Comparison of ENCODE assay signal across 11 cellular contexts in genomic region chr13:28717170-28717569, GRCh38. TPM values are rescaled to one million over a fixed set of nuclear protein-coding genes. Genes with fewer than 3 reads are reported as not detected.
DNase-seq lines count a peak whose midpoint lies in the region; ATAC-seq and TF ChIP-seq lines count a peak whose summit lies in the region.
"Had no signal": no experiment of that assay in that cellular context is flagged by ENCODE, and none has a peak within 500 bp of the region (broad histone marks: within the 10 kb centered on the region; RNA-seq: fewer than 3 reads in every experiment).

No MANE protein-coding gene starts in this region.

- POLR2A ChIA-PET in CD8-positive, alpha-beta T cell (lab: Charles Lee), result interaction anchor here (1.0 to 2.9 kb wide), 4 partner anchors 37 to 61 kb away, joined by 3 to 18 read pairs (median 4); partner anchors contain the start of gene POMP
- POLR2A ChIA-PET in PC-9 (lab: Charles Lee; ENCODE audit: unreplicated experiment), result no interaction called here

- H3K4me1 Mint-ChIP-seq in CD8-positive, alpha-beta T cell (ENCODE audit: low read depth), result peaks cover 42% of the 10 kb centered on the region
- peaks cover 32% of the 10 kb centered on the region for H3K4me1 Mint-ChIP-seq in osteocyte (ENCODE audit: unreplicated experiment)

- no peak overlapping the region for H3K27ac ChIP-seq in CD8-positive, alpha-beta T cell (ENCODE audit: low read depth, low read length)
- H3K27ac ChIP-seq in PC-9 (peak overlapping the region; percentile 72), dorsolateral prefrontal cortex (peak overlapping the region in 54 of 59 donors; percentile 2 to 99 (median 96)), ovary (no peak overlapping the region)
- H3K27ac ChIP-seq: cardiac muscle cell, WERI-Rb-1 had no signal

- H3K9me2 ChIP-seq in PC-9 (ENCODE audit: insufficient read depth), result no peaks in the 10 kb centered on the region; the same call in 1 of the 2 replicates

- peak overlapping the region; percentile 68 for H3K4me2 ChIP-seq in PC-9

- no TSS peak for BruUV-seq in PC-9 (replicated peaks; lab: Mats Ljungman, UMichigan)

- DNase-seq in CD8-positive, alpha-beta T cell, result no peak
- DNase-seq in PC-9, result no peak
- DNase-seq in dorsolateral prefrontal cortex, result no peak
- DNase-seq in osteocyte (ENCODE audit: extremely low spot score, unreplicated experiment), result no peak
- DNase-seq in ovary, result no peak
- no peak for DNase-seq in NCI-H1694 (lab: John Stamatoyannopoulos, UW)
- no peak for DNase-seq in activated CD8-positive, alpha-beta memory T cell treated with anti-CD3 and anti-CD28 coated beads, Interleukin-2, amount 50 U/mL, for 48 hours
- DNase-seq: NCI-H748 treated with DMSO at 0.1 percent for 48 hours, WERI-Rb-1 had no signal

- H3K9me3 ChIP-seq in CD8-positive, alpha-beta T cell (ENCODE audit: low read length), result no peaks in the 10 kb centered on the region
- no peaks in the 10 kb centered on the region for H3K9me3 ChIP-seq in PC-9 (ENCODE audit: insufficient read depth, low read depth)
- no peaks in the 10 kb centered on the region for H3K9me3 ChIP-seq in ovary

- no peaks in the 10 kb centered on the region for H3K27me3 ChIP-seq in CD8-positive, alpha-beta T cell (ENCODE audit: insufficient read depth, low read length)
- no peaks in the 10 kb centered on the region for H3K27me3 ChIP-seq in PC-9 (ENCODE audit: insufficient read depth, low read depth)
- H3K27me3 ChIP-seq in dorsolateral prefrontal cortex, result no peaks in the 10 kb centered on the region
- no peaks in the 10 kb centered on the region for H3K27me3 ChIP-seq in ovary
- H3K27me3 ChIP-seq: cardiac muscle cell had no signal

- H3K36me3 ChIP-seq in CD8-positive, alpha-beta T cell (ENCODE audit: insufficient read depth, low read length), result no peaks in the 10 kb centered on the region
- H3K36me3 ChIP-seq in PC-9 (ENCODE audit: low read depth) (no peaks in the 10 kb centered on the region), ovary (no peaks in the 10 kb centered on the region)
- H3K36me3 ChIP-seq: cardiac muscle cell, WERI-Rb-1 had no signal

- H3K27ac Mint-ChIP-seq in CD8-positive, alpha-beta T cell, result no peak overlapping the region
- H3K27ac Mint-ChIP-seq in osteocyte (ENCODE audit: unreplicated experiment), result no peak overlapping the region

- no peak overlapping the region for H3K4me3 ChIP-seq in CD8-positive, alpha-beta T cell (ENCODE audit: low read depth, low read length)
- H3K4me3 ChIP-seq in PC-9, result no peak overlapping the region
- peak overlapping the region in 36 of 59 donors; percentile 8 to 97 (median 90) for H3K4me3 ChIP-seq in dorsolateral prefrontal cortex
- H3K4me3 ChIP-seq in ovary, result no peak overlapping the region

- no peak for TF ChIP-seq CTCF in CD8-positive, alpha-beta T cell (IDR thresholded peaks at IDR 0.05)
- no peak for TF ChIP-seq CTCF in PC-9 (conservative IDR thresholded peaks at IDR 0.05)
- TF ChIP-seq CTCF in dorsolateral prefrontal cortex (IDR thresholded peaks at IDR 0.05 in 54 of 56, conservative IDR thresholded peaks at IDR 0.05 in 2 of 56; ENCODE audit: low read depth in 1 of 56, partially characterized antibody in 56 of 56), result no peak
- no peak for TF ChIP-seq CTCF in osteocyte (IDR thresholded peaks at IDR 0.05)
- TF ChIP-seq CTCF in ovary (IDR thresholded peaks at IDR 0.05), result no peak

- H3K79me2 ChIP-seq in PC-9 (ENCODE audit: low read depth), result no peaks in the 10 kb centered on the region

- H3K4me3 Mint-ChIP-seq in CD8-positive, alpha-beta T cell, result peak overlapping the region; percentile 93
- peak overlapping the region; percentile 44 for H3K4me3 Mint-ChIP-seq in osteocyte (ENCODE audit: unreplicated experiment)

- H3K36me3 Mint-ChIP-seq in CD8-positive, alpha-beta T cell, result peaks cover 26% of the 10 kb centered on the region
- H3K36me3 Mint-ChIP-seq in osteocyte (ENCODE audit: unreplicated experiment), result peaks cover 5% of the 10 kb centered on the region

- no peaks in the 10 kb centered on the region for H4K20me1 ChIP-seq in PC-9 (ENCODE audit: insufficient read depth)

- WGBS in ovary, 3 donors, result 63 to 82% (median 64%) methylated on average over 3 of the region's 3 CpGs

- no peak for ATAC-seq in CD8-positive, alpha-beta T cell
- ATAC-seq in GM19328 (IDR thresholded peaks at IDR 0.05; ENCODE audit: unreplicated experiment), result no peak

- TF ChIP-seq EP300 in ovary (IDR thresholded peaks at IDR 0.05), result no peak

- H3K27me3 Mint-ChIP-seq in CD8-positive, alpha-beta T cell (ENCODE audit: low read depth), result no peaks in the 10 kb centered on the region
- H3K27me3 Mint-ChIP-seq in osteocyte (ENCODE audit: unreplicated experiment), result no peaks in the 10 kb centered on the region

- H3F3A ChIP-seq in PC-9 (ENCODE audit: insufficient read depth, low read depth), result peaks cover 13% of the 10 kb centered on the region; the same call in 1 of the 2 replicates

- intact Hi-C loops in CD8-positive, alpha-beta T cell (cut with DNase I, micrococcal nuclease), result loop anchor here (5.0 to 10.0 kb wide), 5 partner anchors 222 to 1465 kb away; partner anchors contain the start of genes FLT1 (in 1 of the 2), PAN3 (in 1 of the 2) and RPL21 (in 1 of the 2)
- intact Hi-C loops in PC-9 (cut with micrococcal nuclease; ENCODE audit: unreplicated experiment), result no loop called here
- intact Hi-C loops in dorsolateral prefrontal cortex (cut with DNase I), result loop anchor here (5.0 to 10.0 kb wide), 4 partner anchors 60 to 580 kb away; partner anchors contain the start of genes POMP (in 2 of the 2) and PAN3 (in 1 of the 2)
- intact Hi-C loops in ovary (cut with DNase I), result no loop called here

- H3K4me1 ChIP-seq in CD8-positive, alpha-beta T cell (ENCODE audit: insufficient read depth, low read length), result peaks cover 22% of the 10 kb centered on the region
- H3K4me1 ChIP-seq in PC-9 (replicated peaks; ENCODE audit: insufficient read depth) (peaks cover 17% of the 10 kb centered on the region), ovary (ENCODE audit: insufficient read depth) (no peaks in the 10 kb centered on the region)

- H2AFZ ChIP-seq in PC-9, result no peak overlapping the region

- H3K9me3 Mint-ChIP-seq in CD8-positive, alpha-beta T cell, result no peaks in the 10 kb centered on the region
- no peaks in the 10 kb centered on the region for H3K9me3 Mint-ChIP-seq in osteocyte (ENCODE audit: unreplicated experiment)

- CTCF ChIA-PET in CD8-positive, alpha-beta T cell (lab: Charles Lee), result interaction anchor here (0.6 to 1.2 kb wide), 2 partner anchors 37 to 403 kb away, joined by 3 read pairs; no protein-coding TSS in a partner anchor
- CTCF ChIA-PET in PC-9 (lab: Charles Lee), result no interaction called here

- no peak for TF ChIP-seq POLR2A in ovary (IDR thresholded peaks at IDR 0.05)

RNA-seq across cellular contexts. Expression of gene SLC46A3, which starts 1.6 kb away (rescaled TPM):
- total RNA-seq in CD8-positive, alpha-beta T cell, result 1 to 10 TPM; 5.9 TPM
- total RNA-seq in PC-9 (2021) (0.15 and 0.25 TPM in 2 replicates), dorsolateral prefrontal cortex (10 to 100 TPM in 117 of 120 experiments, 1 to 10 TPM in 3; 8.6 to 20.2 (median 13.7) TPM), osteocyte (13.1 and 13.2 TPM in 2 replicates), ovary (10 to 100 TPM in 1 of 7 donors, 1 to 10 TPM in 6; 3.3 to 16.1 (median 6.8) TPM)
- 10 to 100 TPM in 1 of 2 donors, 1 to 10 TPM in 1; 5.2 to 44.9 TPM for polyA plus RNA-seq in ovary

RNA-seq across cellular contexts. Expression of gene POMP, which starts 58.2 kb away (rescaled TPM):
- total RNA-seq in CD8-positive, alpha-beta T cell, result 10 to 100 TPM; 34.7 to 38.0 TPM
- total RNA-seq in PC-9 (2021) (44.2 and 63.7 TPM in 2 replicates), dorsolateral prefrontal cortex (10 to 100 TPM; 39.7 to 71.0 (median 58.2) TPM), osteocyte (74.9 and 75.9 TPM in 2 replicates), ovary (10 to 100 TPM; 28.5 to 41.5 (median 31.6) TPM)
- polyA plus RNA-seq in ovary, result 10 to 100 TPM; 34.2 to 53.8 TPM

Comparison
In these comparisons a context has a peak if more than half of its experiments do, and no peak if none do; other contexts are left out.
1. H3K27ac ChIP-seq: peak in PC-9 (single experiment) and dorsolateral prefrontal cortex (54 of 59); none in CD8-positive, alpha-beta T cell (single experiment) and ovary (0 of 2).
2. H3K4me3 ChIP-seq: peak in dorsolateral prefrontal cortex (36 of 59); none in CD8-positive, alpha-beta T cell (single experiment), PC-9 (single experiment) and ovary (single experiment).
3. intact Hi-C loops: an anchor here in CD8-positive, alpha-beta T cell (5.0 to 10.0 kb wide) and dorsolateral prefrontal cortex (5.0 to 10.0 kb wide); none called in PC-9 and ovary.